ENCODE assay signal across 10 cellular contexts in genomic region chr1:164651378-164651951, GRCh38.
DNase-seq lines count a peak whose midpoint lies in the region; ATAC-seq, FAIRE-seq and TF ChIP-seq lines count a peak whose summit lies in the region.
"Had no signal": no experiment of that assay in that cellular context is flagged by ENCODE, and none has a peak within 500 bp of the region (broad histone marks: within the 10 kb centered on the region; RNA-seq: fewer than 3 reads in every experiment).

No MANE protein-coding gene starts in this region.

- TF ChIP-seq POLR2A in GM12891 (IDR thresholded peaks at IDR 0.05; ENCODE audit: low read depth, low read length) (no peak), GM18505 (IDR thresholded peaks at IDR 0.05; ENCODE audit: borderline replicate concordance, extremely low read depth, insufficient read depth, insufficient read length) (no peak)

- H3K36me3 ChIP-seq in neural cell (ENCODE audit: insufficient read depth, low read length): no peaks in the 10 kb centered on the region

- TF ChIP-seq RAD21 in neural cell (conservative IDR thresholded peaks at IDR 0.05): peak; percentile 14

- H3K4me3 Mint-ChIP-seq in Calu3 (ENCODE audit: low read depth, unreplicated experiment): peak overlapping the region; percentile 47
- H3K4me3 Mint-ChIP-seq: activated naive CD4-positive, alpha-beta T cell treated with anti-CD3 and anti-CD28 coated beads, Interleukin-2, amount 10 ng/mL, durations not matched to agents 7 days and 5 days had no signal

- no peaks in the 10 kb centered on the region for H3K9me3 Mint-ChIP-seq in Calu3 (ENCODE audit: low read depth, unreplicated experiment)
- H3K9me3 Mint-ChIP-seq: activated naive CD4-positive, alpha-beta T cell treated with anti-CD3 and anti-CD28 coated beads, Interleukin-2, amount 10 ng/mL, durations not matched to agents 7 days and 5 days had no signal

- H4K20me1 ChIP-seq in neural cell (ENCODE audit: insufficient read depth): no peaks in the 10 kb centered on the region

- DNase-seq in Calu3 (peak; percentile 60), NCI-H2107 treated with DMSO at 0.1 percent for 48 hours (lab: John Stamatoyannopoulos, UW; ENCODE audit: unreplicated experiment) (peak; percentile 93), epithelial cell of prostate (ENCODE audit: low read depth, low spot score) (no peak), medulla oblongata (ENCODE audit: extremely low spot score) (no peak), GM12891 (ENCODE audit: insufficient read length, low spot score) (no peak)
- DNase-seq: activated naive CD4-positive, alpha-beta T cell treated with anti-CD3 and anti-CD28 coated beads, Interleukin-2, amount 10 ng/mL, durations not matched to agents 7 days and 5 days; DND-41 had no signal

- peak overlapping the region; percentile 58 for H3K4me3 ChIP-seq in neural cell (ENCODE audit: low read length)

- H3K4me1 Mint-ChIP-seq in Calu3 (ENCODE audit: low read depth, unreplicated experiment): peaks cover 60% of the 10 kb centered on the region

- CTCF ChIA-PET in Calu3 (lab: Charles Lee): interaction anchor here (0.6 to 1.1 kb wide), 5 partner anchors 9 to 151 kb away, joined by 3 to 16 read pairs (median 3); no protein-coding TSS in a partner anchor

- H3K27ac Mint-ChIP-seq in Calu3 (ENCODE audit: unreplicated experiment): peak overlapping the region; percentile 34
- H3K27ac Mint-ChIP-seq: activated naive CD4-positive, alpha-beta T cell treated with anti-CD3 and anti-CD28 coated beads, Interleukin-2, amount 10 ng/mL, durations not matched to agents 7 days and 5 days had no signal

- H3K79me2 ChIP-seq in neural cell (replicated peaks; ENCODE audit: insufficient read depth, low read length): peaks cover 71% of the 10 kb centered on the region

- no peak for TF ChIP-seq CTCF in Calu3 (IDR thresholded peaks at IDR 0.05; ENCODE audit: unreplicated experiment)
- no peak for TF ChIP-seq CTCF in neural cell (IDR thresholded peaks at IDR 0.05; ENCODE audit: poor library complexity, severe bottlenecking)

- TF ChIP-seq EP300 in neural cell (conservative IDR thresholded peaks at IDR 0.05; ENCODE audit: poor library complexity, severe bottlenecking): peak; percentile 72

- H3K9ac ChIP-seq in neural cell (ENCODE audit: low read length): peak overlapping the region; percentile 56

- H3K9me2 ChIP-seq in neural cell (ENCODE audit: insufficient read depth, low read length): no peaks in the 10 kb centered on the region

- no peak for ATAC-seq in HG03159 (IDR thresholded peaks at IDR 0.05; ENCODE audit: unreplicated experiment)
- ATAC-seq in GM18505 (IDR thresholded peaks at IDR 0.05; ENCODE audit: unreplicated experiment): no peak

- no peaks in the 10 kb centered on the region for H3K9me3 ChIP-seq in neural cell (ENCODE audit: low read length)

- peaks cover 9% of the 10 kb centered on the region for H3F3A ChIP-seq in neural cell (ENCODE audit: insufficient read depth, low read length, poor library complexity, severe bottlenecking)

- no TSS peak for BruUV-seq in Calu3 (replicated peaks; lab: Mats Ljungman, UMichigan)

- intact Hi-C loops in Calu3 (cut with micrococcal nuclease; ENCODE audit: unreplicated experiment): no loop called here

- no peaks in the 10 kb centered on the region for H3K27me3 Mint-ChIP-seq in Calu3 (ENCODE audit: unreplicated experiment)
- H3K27me3 Mint-ChIP-seq: activated naive CD4-positive, alpha-beta T cell treated with anti-CD3 and anti-CD28 coated beads, Interleukin-2, amount 10 ng/mL, durations not matched to agents 7 days and 5 days had no signal

- H3K27ac ChIP-seq in epithelial cell of prostate (peak overlapping the region; percentile 1), neural cell (ENCODE audit: low read length) (peak overlapping the region; percentile 85)

- FAIRE-seq in GM12891 (lab: Jason Lieb, UNC): no peak

- H3K36me3 Mint-ChIP-seq in Calu3 (ENCODE audit: insufficient read depth, unreplicated experiment): peaks cover 8% of the 10 kb centered on the region
- H3K36me3 Mint-ChIP-seq: activated naive CD4-positive, alpha-beta T cell treated with anti-CD3 and anti-CD28 coated beads, Interleukin-2, amount 10 ng/mL, durations not matched to agents 7 days and 5 days had no signal

- H2AFZ ChIP-seq in neural cell (ENCODE audit: low read depth, low read length): no peak overlapping the region

- H3K27me3 ChIP-seq in neural cell (ENCODE audit: insufficient read depth, low read depth, low read length): no peaks in the 10 kb centered on the region

- H3K4me2 ChIP-seq in neural cell (ENCODE audit: low read length): peak overlapping the region; percentile 69

TF ChIP-seq in neural cell, 6 proteins besides CTCF, POLR2A, EP300 and RAD21:
- TF ChIP-seq MXI1 (conservative IDR thresholded peaks at IDR 0.05; ENCODE audit: poor library complexity, severe bottlenecking) (peak; percentile 26), POLR2AphosphoS5 (IDR thresholded peaks at IDR 0.05) (peak; percentile 75), REST (IDR thresholded peaks at IDR 0.05; ENCODE audit: borderline replicate concordance) (no peak)

TF ChIP-seq in GM12891, 5 proteins besides CTCF, POLR2A, EP300 and RAD21:
- TF ChIP-seq SPI1 (IDR thresholded peaks at IDR 0.05; ENCODE audit: low read depth, low read length) (no peak), TAF1 (IDR thresholded peaks at IDR 0.05; ENCODE audit: low read depth, low read length) (no peak), POU2F2 (IDR thresholded peaks at IDR 0.05; ENCODE audit: low read depth, low read length) (no peak), POLR2AphosphoS5 (IDR thresholded peaks at IDR 0.05; ENCODE audit: low read depth, low read length) (no peak)

Comparison
In these comparisons a context has a peak if more than half of its experiments do, and no peak if none do; other contexts are left out.
1. DNase-seq: peak in Calu3 (single experiment) and NCI-H2107 treated with DMSO at 0.1 percent for 48 hours (single experiment); none in epithelial cell of prostate (single experiment), medulla oblongata (single experiment) and GM12891 (single experiment).